ENCODE assay signal across 1 cellular context in the genomic region with DNA sequence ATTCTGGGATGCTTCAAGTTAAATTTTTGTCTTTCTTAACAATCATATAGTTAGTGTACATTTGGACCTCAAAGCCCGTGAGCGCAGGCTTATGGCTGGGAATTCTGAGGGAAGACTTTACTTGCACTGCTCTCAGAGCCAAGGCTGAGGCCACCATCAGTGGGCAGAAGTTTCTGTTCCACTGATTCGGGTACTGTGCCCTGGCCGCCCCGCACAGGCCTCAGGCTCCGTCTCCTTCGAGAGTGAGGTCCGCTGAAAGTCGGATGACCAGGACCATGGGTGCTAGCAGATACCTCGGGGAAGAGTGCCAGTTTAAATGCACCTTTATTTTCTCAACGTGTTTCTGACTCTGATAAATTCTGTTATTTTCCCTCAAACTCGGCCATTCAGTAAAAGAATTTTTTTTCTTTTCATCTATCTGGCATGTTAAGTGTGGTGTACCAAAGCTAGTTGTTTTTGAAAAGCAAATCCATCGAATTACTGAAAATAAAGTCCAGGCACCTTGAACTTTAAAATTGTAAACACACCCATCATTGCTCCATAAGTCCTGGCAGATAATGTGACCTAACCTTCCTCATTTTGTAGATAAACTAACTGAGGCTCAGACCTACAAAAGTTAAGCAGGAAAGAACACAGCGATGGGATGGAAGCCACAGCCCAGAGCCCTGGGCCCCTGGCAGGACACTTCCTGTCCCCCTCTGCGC.
TF ChIP-seq lines count a peak whose summit lies in the region.

No MANE protein-coding gene starts in this region.

TF ChIP-seq in GM23338, 12 proteins besides CTCF, POLR2A, EP300 and RAD21 (continued from another document):
- TF ChIP-seq, protein P1, sequence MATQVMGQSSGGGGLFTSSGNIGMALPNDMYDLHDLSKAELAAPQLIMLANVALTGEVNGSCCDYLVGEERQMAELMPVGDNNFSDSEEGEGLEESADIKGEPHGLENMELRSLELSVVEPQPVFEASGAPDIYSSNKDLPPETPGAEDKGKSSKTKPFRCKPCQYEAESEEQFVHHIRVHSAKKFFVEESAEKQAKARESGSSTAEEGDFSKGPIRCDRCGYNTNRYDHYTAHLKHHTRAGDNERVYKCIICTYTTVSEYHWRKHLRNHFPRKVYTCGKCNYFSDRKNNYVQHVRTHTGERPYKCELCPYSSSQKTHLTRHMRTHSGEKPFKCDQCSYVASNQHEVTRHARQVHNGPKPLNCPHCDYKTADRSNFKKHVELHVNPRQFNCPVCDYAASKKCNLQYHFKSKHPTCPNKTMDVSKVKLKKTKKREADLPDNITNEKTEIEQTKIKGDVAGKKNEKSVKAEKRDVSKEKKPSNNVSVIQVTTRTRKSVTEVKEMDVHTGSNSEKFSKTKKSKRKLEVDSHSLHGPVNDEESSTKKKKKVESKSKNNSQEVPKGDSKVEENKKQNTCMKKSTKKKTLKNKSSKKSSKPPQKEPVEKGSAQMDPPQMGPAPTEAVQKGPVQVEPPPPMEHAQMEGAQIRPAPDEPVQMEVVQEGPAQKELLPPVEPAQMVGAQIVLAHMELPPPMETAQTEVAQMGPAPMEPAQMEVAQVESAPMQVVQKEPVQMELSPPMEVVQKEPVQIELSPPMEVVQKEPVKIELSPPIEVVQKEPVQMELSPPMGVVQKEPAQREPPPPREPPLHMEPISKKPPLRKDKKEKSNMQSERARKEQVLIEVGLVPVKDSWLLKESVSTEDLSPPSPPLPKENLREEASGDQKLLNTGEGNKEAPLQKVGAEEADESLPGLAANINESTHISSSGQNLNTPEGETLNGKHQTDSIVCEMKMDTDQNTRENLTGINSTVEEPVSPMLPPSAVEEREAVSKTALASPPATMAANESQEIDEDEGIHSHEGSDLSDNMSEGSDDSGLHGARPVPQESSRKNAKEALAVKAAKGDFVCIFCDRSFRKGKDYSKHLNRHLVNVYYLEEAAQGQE (IDR thresholded peaks at IDR 0.05; ENCODE audit: unreplicated experiment), result no peak
